ENCODE assay signal across 8 cellular contexts in the genomic region with DNA sequence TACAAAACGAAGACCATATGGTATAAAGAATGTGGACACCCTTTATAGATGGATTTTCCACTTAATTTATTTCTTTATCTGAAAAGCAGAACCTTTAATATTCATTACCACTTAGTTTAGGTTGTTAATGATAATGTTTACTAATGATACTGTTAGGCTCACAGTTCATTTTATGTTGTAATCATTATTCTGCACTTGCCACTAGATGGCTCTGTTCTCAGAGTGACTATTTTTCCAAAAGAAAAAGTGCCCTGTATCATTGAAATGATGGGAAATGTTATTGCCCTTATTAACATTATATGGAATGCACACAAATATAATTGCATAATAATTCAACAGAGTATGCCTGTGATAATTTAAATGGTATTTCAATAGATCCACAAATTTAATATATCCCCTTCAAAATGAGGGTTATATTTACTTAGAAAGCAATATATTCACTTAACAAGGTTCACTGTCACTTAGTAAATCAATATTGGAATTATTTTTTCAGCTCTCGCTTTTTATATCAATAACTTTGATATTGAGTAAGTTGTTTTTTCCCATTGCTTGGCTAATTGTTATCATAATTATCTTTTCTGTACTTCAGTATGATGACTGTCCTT.
A peak's percentile ranks its signal among the peaks of the same experiment; 100 is the strongest.
DNase-seq lines count a peak whose midpoint lies in the region; TF ChIP-seq lines count a peak whose summit lies in the region.

No MANE protein-coding gene starts in this region.

- TF ChIP-seq EP300 in suprapubic skin (IDR thresholded peaks at IDR 0.05) = no peak

- H3K9me3 ChIP-seq in suprapubic skin = no peaks in the 10 kb centered on the region

- TF ChIP-seq CTCF in epithelial cell of proximal tubule (conservative IDR thresholded peaks at IDR 0.05; ENCODE audit: low read depth, low read length) = peak; percentile 67
- TF ChIP-seq CTCF in suprapubic skin (IDR thresholded peaks at IDR 0.05) = peak; percentile 23 to 31

- no peaks in the 10 kb centered on the region for H3K36me3 ChIP-seq in suprapubic skin

- H3K4me3 ChIP-seq in epithelial cell of proximal tubule (ENCODE audit: low read depth, low read length) = no peak overlapping the region
- H3K4me3 ChIP-seq in suprapubic skin = no peak overlapping the region

- TF ChIP-seq POLR2A in suprapubic skin (IDR thresholded peaks at IDR 0.05) = no peak

- 69% methylated on average over 2 of the region's 2 CpGs for WGBS in suprapubic skin

- intact Hi-C loops in posterior cingulate gyrus (cut with DNase I) = no loop called here

- peaks cover 15% of the 10 kb centered on the region for H3K4me1 ChIP-seq in suprapubic skin

- H3K27ac ChIP-seq in suprapubic skin = no peak overlapping the region

- no peaks in the 10 kb centered on the region for H3K27me3 ChIP-seq in suprapubic skin

- DNase-seq in NCI-H748 (lab: John Stamatoyannopoulos, UW; ENCODE audit: unreplicated experiment) (peak; percentile 12), NCI-H748 treated with DMSO at 0.1 percent for 48 hours (lab: John Stamatoyannopoulos, UW) (no peak), NCI-H1694 treated with DMSO at 0.1 percent for 48 hours (lab: John Stamatoyannopoulos, UW) (peak; percentile 49), epithelial cell of proximal tubule (ENCODE audit: low read depth) (no peak), suprapubic skin (ENCODE audit: low spot score in 2 of 2) (no peak), posterior cingulate gyrus (no peak), activated T-cell treated with anti-CD3 and anti-CD28 coated beads for 4 hours (no peak), OCI-M2 (lab: John Stamatoyannopoulos, UW; ENCODE audit: unreplicated experiment) (no peak)

Comparison
In these comparisons a context has a peak if more than half of its experiments do, and no peak if none do; other contexts are left out.
1. DNase-seq: peak in NCI-H748 (single experiment) and NCI-H1694 treated with DMSO at 0.1 percent for 48 hours (single experiment); none in NCI-H748 treated with DMSO at 0.1 percent for 48 hours (single experiment), epithelial cell of proximal tubule (single experiment), suprapubic skin (0 of 2), posterior cingulate gyrus (0 of 10), activated T-cell treated with anti-CD3 and anti-CD28 coated beads for 4 hours (single experiment) and OCI-M2 (single experiment).